In the genomic region with DNA sequence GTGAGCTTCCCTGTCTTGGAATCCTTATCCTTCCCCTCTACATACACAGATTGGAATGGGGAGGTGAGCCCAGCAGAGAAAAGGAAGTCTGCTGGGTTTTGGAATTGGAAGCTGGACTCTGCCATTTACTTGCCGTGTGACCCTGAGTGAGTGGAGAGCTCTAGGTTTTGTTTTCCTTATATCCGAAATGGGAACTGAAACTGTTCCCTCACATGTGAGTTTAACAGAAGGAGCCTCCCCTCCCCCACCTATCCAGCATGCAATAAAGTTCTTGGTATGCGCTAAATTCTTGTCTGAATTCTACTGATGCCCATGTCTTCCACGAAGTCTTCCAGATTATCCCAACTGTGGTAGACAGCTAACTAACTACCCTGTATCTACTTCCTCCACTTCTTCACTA, we compare ENCODE assay signal across 1 cellular context.
A peak's percentile ranks its signal among the peaks of the same experiment; 100 is the strongest.
TF ChIP-seq lines count a peak whose summit lies in the region.

No MANE protein-coding gene starts in this region.

TF ChIP-seq in GM12878, 131 proteins besides CTCF, POLR2A, EP300 and RAD21 (continued from another document):
- TF ChIP-seq SPI1 (IDR thresholded peaks at IDR 0.05; ENCODE audit: borderline replicate concordance, insufficient read depth, low read depth, low read length) (peak; percentile 65), SREBF1 (IDR thresholded peaks at IDR 0.05; ENCODE audit: low read length) (no peak)
